1 cellular context compared by ENCODE assay signal in the genomic region with DNA sequence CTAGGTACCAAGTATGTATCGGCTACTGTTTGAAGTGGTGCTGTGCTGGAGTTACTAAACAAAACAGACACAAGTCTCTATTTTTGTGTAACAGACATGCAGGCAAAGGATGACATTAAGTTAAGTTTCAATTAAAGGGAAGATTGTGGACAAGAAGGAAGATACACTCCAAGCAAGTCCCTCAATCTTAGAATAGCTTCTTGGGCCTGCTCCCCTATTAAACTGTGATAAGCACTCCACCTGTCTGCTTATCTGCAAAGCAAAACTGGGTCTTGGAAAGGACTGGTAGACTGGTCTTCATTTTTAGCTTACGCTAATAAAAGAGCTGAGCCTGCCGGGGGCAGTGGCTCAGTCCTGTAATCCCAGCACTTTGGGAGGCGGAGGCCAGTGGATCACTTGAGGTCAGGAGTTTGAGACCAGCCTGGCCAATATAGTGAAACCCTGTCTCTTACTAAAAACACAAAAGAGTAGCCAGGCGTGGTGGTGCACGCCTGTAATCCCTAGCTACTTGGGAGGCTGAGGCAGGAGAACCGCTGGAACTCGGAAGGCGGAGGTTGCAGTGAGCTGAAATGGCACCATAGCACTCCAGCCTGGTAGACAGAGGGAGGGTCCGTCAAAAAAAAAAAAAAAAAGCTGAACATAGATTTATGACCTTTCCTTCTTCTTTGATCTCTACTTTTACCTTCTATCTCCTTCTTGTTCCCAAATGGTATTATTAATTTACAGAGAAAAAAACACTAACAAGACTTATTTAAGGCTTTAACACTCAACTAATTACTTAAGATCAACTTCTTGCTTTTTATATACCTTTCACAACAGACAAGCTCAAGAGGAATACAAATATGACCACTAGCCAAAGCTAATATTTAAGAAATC.
TF ChIP-seq lines count a peak whose summit lies in the region.

No MANE protein-coding gene starts in this region.

TF ChIP-seq in WTC11, 78 proteins besides CTCF, POLR2A, EP300 and RAD21 (continued from another document):
- TF ChIP-seq, protein P1, sequence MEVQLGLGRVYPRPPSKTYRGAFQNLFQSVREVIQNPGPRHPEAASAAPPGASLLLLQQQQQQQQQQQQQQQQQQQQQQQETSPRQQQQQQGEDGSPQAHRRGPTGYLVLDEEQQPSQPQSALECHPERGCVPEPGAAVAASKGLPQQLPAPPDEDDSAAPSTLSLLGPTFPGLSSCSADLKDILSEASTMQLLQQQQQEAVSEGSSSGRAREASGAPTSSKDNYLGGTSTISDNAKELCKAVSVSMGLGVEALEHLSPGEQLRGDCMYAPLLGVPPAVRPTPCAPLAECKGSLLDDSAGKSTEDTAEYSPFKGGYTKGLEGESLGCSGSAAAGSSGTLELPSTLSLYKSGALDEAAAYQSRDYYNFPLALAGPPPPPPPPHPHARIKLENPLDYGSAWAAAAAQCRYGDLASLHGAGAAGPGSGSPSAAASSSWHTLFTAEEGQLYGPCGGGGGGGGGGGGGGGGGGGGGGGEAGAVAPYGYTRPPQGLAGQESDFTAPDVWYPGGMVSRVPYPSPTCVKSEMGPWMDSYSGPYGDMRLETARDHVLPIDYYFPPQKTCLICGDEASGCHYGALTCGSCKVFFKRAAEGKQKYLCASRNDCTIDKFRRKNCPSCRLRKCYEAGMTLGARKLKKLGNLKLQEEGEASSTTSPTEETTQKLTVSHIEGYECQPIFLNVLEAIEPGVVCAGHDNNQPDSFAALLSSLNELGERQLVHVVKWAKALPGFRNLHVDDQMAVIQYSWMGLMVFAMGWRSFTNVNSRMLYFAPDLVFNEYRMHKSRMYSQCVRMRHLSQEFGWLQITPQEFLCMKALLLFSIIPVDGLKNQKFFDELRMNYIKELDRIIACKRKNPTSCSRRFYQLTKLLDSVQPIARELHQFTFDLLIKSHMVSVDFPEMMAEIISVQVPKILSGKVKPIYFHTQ (CRISPR knock-in tag; IDR thresholded peaks at IDR 0.05), result no peak
